29 cellular contexts compared by ENCODE assay signal in the genomic region with DNA sequence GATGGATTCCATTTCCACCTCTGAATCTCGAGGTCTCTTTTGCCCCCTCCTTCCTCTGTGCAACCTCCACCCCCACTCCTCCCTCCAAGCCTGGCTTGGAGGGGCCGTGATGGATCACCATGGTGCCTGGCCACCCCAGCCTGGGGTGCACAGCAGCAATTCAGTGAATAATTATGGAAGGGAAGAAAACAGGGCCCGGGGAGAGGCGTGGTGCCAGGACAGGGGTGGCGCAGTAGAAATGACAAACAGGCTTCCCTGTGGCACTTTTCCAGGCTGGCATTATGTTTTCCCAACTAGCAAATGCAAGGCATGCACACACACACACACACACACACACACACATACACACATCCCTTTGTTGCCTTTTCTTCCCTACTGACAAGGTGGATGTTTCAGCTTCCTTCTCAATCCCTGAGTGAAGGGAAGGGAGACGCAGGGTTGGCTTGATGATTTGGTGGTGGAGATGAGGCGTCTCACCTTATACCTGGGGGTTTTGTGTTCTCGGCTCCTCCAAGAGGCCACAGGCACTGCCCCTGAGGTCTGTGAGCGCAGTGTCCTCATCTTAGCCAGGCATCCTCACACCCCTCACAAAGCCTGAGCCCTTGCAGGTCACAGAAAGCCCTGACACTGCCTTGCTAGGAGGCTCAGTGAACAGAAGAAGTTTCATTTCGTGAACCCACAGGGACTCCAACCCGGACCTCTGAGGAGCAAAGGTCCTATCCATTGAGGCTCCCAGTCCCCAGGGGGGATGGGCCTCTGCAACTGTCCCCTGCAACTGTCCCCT.
DNase-seq lines count a peak whose midpoint lies in the region; ATAC-seq and TF ChIP-seq lines count a peak whose summit lies in the region.
"Had no signal": no experiment of that assay in that cellular context is flagged by ENCODE, and none has a peak within 500 bp of the region (broad histone marks: within the 10 kb centered on the region; RNA-seq: fewer than 3 reads in every experiment).

No MANE protein-coding gene starts in this region.

- peak; percentile 9 for DNase-seq in NCI-H2029 (lab: John Stamatoyannopoulos, UW)
- no peak for DNase-seq in NCI-H2029 treated with DMSO at 0.1 percent for 48 hours (lab: John Stamatoyannopoulos, UW)
- DNase-seq in coronary artery (ENCODE audit: low spot score), result peak; percentile 31
- peak; percentile 76 for DNase-seq in mesenteric fat pad (ENCODE audit: low spot score)
- DNase-seq in sciatic nerve (ENCODE audit: low spot score), result peak; percentile 26
- DNase-seq in effector memory CD8-positive, alpha-beta T cell, result no peak
- DNase-seq in NCI-H226, result no peak
- DNase-seq in activated CD4-positive, alpha-beta T cell treated with anti-CD3 and anti-CD28 coated beads for 36 hours, result no peak
- DNase-seq: Caco-2, DMS 273 treated with DMSO at 0.1 percent for 48 hours, DMS79 treated with DMSO at 0.1 percent for 48 hours, GF-D8, H7, IMR-90, KG1, MM.1S, NCI-H1417, NCI-H1694, NCI-H2081 treated with DMSO at 0.1 percent for 48 hours, NCI-H2171 treated with DMSO at 0.1 percent for 48 hours, NCI-H524, NCI-H748 treated with DMSO at 0.1 percent for 48 hours, Right ventricle myocardium superior, RPMI8226 had no signal

- no peak overlapping the region for H3K27ac ChIP-seq in coronary artery
- H3K27ac ChIP-seq: 22Rv1, C4-2B, SJSA1 had no signal

- no peak for TF ChIP-seq CTCF in coronary artery (IDR thresholded peaks at IDR 0.05)

- no peak overlapping the region for H3K4me3 ChIP-seq in coronary artery
- H3K4me3 ChIP-seq: SJSA1 had no signal

- peaks cover 0 to 3% of the 10 kb centered on the region in 2 donors for H3K9me3 Mint-ChIP-seq in effector memory CD8-positive, alpha-beta T cell
- H3K9me3 Mint-ChIP-seq in activated CD4-positive, alpha-beta T cell treated with anti-CD3 and anti-CD28 coated beads for 36 hours (ENCODE audit: low read depth), result no peaks in the 10 kb centered on the region
- H3K9me3 Mint-ChIP-seq: CD8-positive, alpha-beta T cell had no signal

- H3K36me3 Mint-ChIP-seq in effector memory CD8-positive, alpha-beta T cell (ENCODE audit: insufficient read depth), result peaks cover 3% of the 10 kb centered on the region
- H3K36me3 Mint-ChIP-seq in activated CD4-positive, alpha-beta T cell treated with anti-CD3 and anti-CD28 coated beads for 36 hours (ENCODE audit: low read depth), result no peaks in the 10 kb centered on the region
- H3K36me3 Mint-ChIP-seq: CD8-positive, alpha-beta T cell had no signal

- no peak for ATAC-seq in sciatic nerve
- ATAC-seq in effector memory CD8-positive, alpha-beta T cell (replicated peaks), result no peak
- no peak for ATAC-seq in activated CD4-positive, alpha-beta T cell treated with anti-CD3 and anti-CD28 coated beads for 36 hours
- ATAC-seq: CD8-positive, alpha-beta T cell had no signal

- intact Hi-C loops in sciatic nerve (cut with DNase I), result no loop called here
- intact Hi-C loops in activated CD4-positive, alpha-beta T cell treated with anti-CD3 and anti-CD28 coated beads for 36 hours (cut with DNase I, micrococcal nuclease), result no loop called here

- no peaks in the 10 kb centered on the region for H3K4me1 Mint-ChIP-seq in effector memory CD8-positive, alpha-beta T cell (ENCODE audit: low read depth in 2 of 2)
- H3K4me1 Mint-ChIP-seq in activated CD4-positive, alpha-beta T cell treated with anti-CD3 and anti-CD28 coated beads for 36 hours, result no peaks in the 10 kb centered on the region
- H3K4me1 Mint-ChIP-seq: B cell had no signal

- no peak overlapping the region for H3K27ac Mint-ChIP-seq in effector memory CD8-positive, alpha-beta T cell
- H3K27ac Mint-ChIP-seq in activated CD4-positive, alpha-beta T cell treated with anti-CD3 and anti-CD28 coated beads for 36 hours, result no peak overlapping the region
- H3K27ac Mint-ChIP-seq: B cell; CD8-positive, alpha-beta T cell had no signal

- POLR2A ChIA-PET in activated CD4-positive, alpha-beta T cell treated with anti-CD3 and anti-CD28 coated beads for 36 hours (lab: Charles Lee), result no interaction called here

- H3K4me3 Mint-ChIP-seq in effector memory CD8-positive, alpha-beta T cell, result no peak overlapping the region
- H3K4me3 Mint-ChIP-seq in activated CD4-positive, alpha-beta T cell treated with anti-CD3 and anti-CD28 coated beads for 36 hours, result no peak overlapping the region
- H3K4me3 Mint-ChIP-seq: B cell; CD8-positive, alpha-beta T cell had no signal

- CTCF ChIA-PET in activated CD4-positive, alpha-beta T cell treated with anti-CD3 and anti-CD28 coated beads for 36 hours (lab: Charles Lee), result interaction anchor here (0.6 kb wide), 1 partner anchor 34 kb away, joined by 3 read pairs; no protein-coding TSS in a partner anchor

- H3K27me3 Mint-ChIP-seq in effector memory CD8-positive, alpha-beta T cell, result peaks cover 55 to 58% of the 10 kb centered on the region in 2 donors
- peaks cover 11% of the 10 kb centered on the region for H3K27me3 Mint-ChIP-seq in activated CD4-positive, alpha-beta T cell treated with anti-CD3 and anti-CD28 coated beads for 36 hours

Comparison
In these comparisons a context has a peak if more than half of its experiments do, and no peak if none do; other contexts are left out.
1. DNase-seq: peak in NCI-H2029 (single experiment), coronary artery (single experiment), mesenteric fat pad (single experiment) and sciatic nerve (single experiment); none in NCI-H2029 treated with DMSO at 0.1 percent for 48 hours (single experiment), effector memory CD8-positive, alpha-beta T cell (0 of 3), NCI-H226 (single experiment) and activated CD4-positive, alpha-beta T cell treated with anti-CD3 and anti-CD28 coated beads for 36 hours (single experiment).